26 cellular contexts compared by ENCODE assay signal in the genomic region with DNA sequence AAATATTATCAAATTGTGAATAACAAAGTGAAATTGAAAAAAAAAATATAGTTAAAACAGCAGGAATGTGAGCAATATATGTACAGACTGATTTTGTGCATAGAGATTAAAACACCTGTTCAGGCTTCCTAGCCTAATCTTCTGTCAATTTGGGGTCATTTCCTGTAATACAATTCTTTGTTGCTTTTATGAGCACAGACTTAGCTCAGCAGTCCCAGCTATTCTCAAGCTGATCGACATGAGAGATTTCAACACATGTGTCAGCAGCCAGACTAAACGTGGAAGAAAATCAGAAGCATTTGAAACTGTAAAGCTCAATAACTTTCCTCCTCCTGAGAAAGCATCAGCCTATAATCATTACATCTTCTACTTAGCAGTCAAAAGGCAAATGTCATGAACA. TPM values are rescaled to one million over a fixed set of nuclear protein-coding genes. Genes with fewer than 3 reads are reported as not detected.
DNase-seq lines count a peak whose midpoint lies in the region; ATAC-seq, FAIRE-seq and TF ChIP-seq lines count a peak whose summit lies in the region.
"Had no signal": no experiment of that assay in that cellular context is flagged by ENCODE, and none has a peak within 500 bp of the region (broad histone marks: within the 10 kb centered on the region; RNA-seq: fewer than 3 reads in every experiment).

No MANE protein-coding gene starts in this region.

- no peak for TF ChIP-seq POLR2A in GM12892 (IDR thresholded peaks at IDR 0.05; ENCODE audit: low read depth, low read length)

- H3K9me2 ChIP-seq in OCI-LY7 (ENCODE audit: insufficient read depth, low read length), result no peaks in the 10 kb centered on the region

- no peaks in the 10 kb centered on the region for H3K9me3 Mint-ChIP-seq in CD4-positive, alpha-beta T cell
- no peaks in the 10 kb centered on the region for H3K9me3 Mint-ChIP-seq in naive B cell
- H3K9me3 Mint-ChIP-seq: nephron progenitor cell; T-helper 1 cell treated with Interleukin-12 subunit alpha and Interleukin-12 subunit beta and Interleukin-4 antibody, amounts not matched to agents 30 μg/mL and 1 μg/mL, for 36 hours had no signal

- peaks cover 27% of the 10 kb centered on the region for H3K4me1 ChIP-seq in OCI-LY7 (ENCODE audit: insufficient read depth, low read length, poor library complexity, severe bottlenecking)
- peaks cover 7 to 14% of the 10 kb centered on the region in 2 donors for H3K4me1 ChIP-seq in kidney (ENCODE audit: control insufficient read depth in 1 of 2, insufficient read depth in 1 of 2, low read depth in 1 of 2, low read length in 2 of 2)

- H3K4me3 ChIP-seq in OCI-LY7 (ENCODE audit: low read depth, low read length, poor library complexity, severe bottlenecking) (no peak overlapping the region), kidney (ENCODE audit: low read length in 2 of 2) (no peak overlapping the region)
- H3K4me3 ChIP-seq: body of pancreas had no signal

- H3K27me3 Mint-ChIP-seq in CD4-positive, alpha-beta T cell, result no peaks in the 10 kb centered on the region
- peaks cover 7 to 10% (median 7%) of the 10 kb centered on the region in 3 donors for H3K27me3 Mint-ChIP-seq in naive B cell
- H3K27me3 Mint-ChIP-seq: activated CD8-positive, alpha-beta memory T cell treated with anti-CD3 and anti-CD28 coated beads, Interleukin-2, amount 10 ng/mL, durations not matched to agents 7 days and 5 days had no signal

- H3K4me2 ChIP-seq in OCI-LY7 (ENCODE audit: low read length), result no peak overlapping the region

- no peak overlapping the region for H3K27ac Mint-ChIP-seq in CD4-positive, alpha-beta T cell
- no peak overlapping the region for H3K27ac Mint-ChIP-seq in naive B cell
- H3K27ac Mint-ChIP-seq: activated CD8-positive, alpha-beta memory T cell treated with anti-CD3 and anti-CD28 coated beads, Interleukin-2, amount 10 ng/mL, durations not matched to agents 7 days and 5 days; nephron progenitor cell; T-helper 1 cell treated with Interleukin-12 subunit alpha and Interleukin-12 subunit beta and Interleukin-4 antibody, amounts not matched to agents 30 μg/mL and 1 μg/mL, for 36 hours had no signal

- CTCF ChIA-PET in CD4-positive, alpha-beta T cell (lab: Charles Lee), result no interaction called here
- CTCF ChIA-PET in OCI-LY7 (lab: Charles Lee; ENCODE audit: unreplicated experiment), result no interaction called here

- H3K36me3 ChIP-seq in OCI-LY7 (ENCODE audit: insufficient read depth, low read length) (no peaks in the 10 kb centered on the region), kidney (ENCODE audit: control insufficient read depth in 1 of 2, insufficient read depth in 2 of 2, low read length in 2 of 2) (no peaks in the 10 kb centered on the region)
- H3K36me3 ChIP-seq: BLaER1 treated with 17β-estradiol and CSF1 and Interleukin-3, amounts not matched to agents 10 nM and 100 nM; esophagus muscularis mucosa; pancreas; vagina had no signal

- H2AFZ ChIP-seq in OCI-LY7 (ENCODE audit: low read length), result 0 out of 2 replicates have a peak overlapping the region, but pooled peaks have one; percentile 14

- no peaks in the 10 kb centered on the region for H4K20me1 ChIP-seq in OCI-LY7 (ENCODE audit: insufficient read depth, low read length)
- H4K20me1 ChIP-seq: BLaER1 treated with 17β-estradiol and CSF1 and Interleukin-3, amounts not matched to agents 10 nM and 100 nM had no signal

- H3K9ac ChIP-seq in kidney (ENCODE audit: low read length in 2 of 2), result no peak overlapping the region
- H3K9ac ChIP-seq: BLaER1 treated with 17β-estradiol and CSF1 and Interleukin-3, amounts not matched to agents 10 nM and 100 nM had no signal

- peak; percentile 27 for FAIRE-seq in GM12892 (lab: Jason Lieb, UNC)
- no peak for FAIRE-seq in kidney (lab: Jason Lieb, UNC)
- FAIRE-seq: pancreas had no signal

- DNase-seq in CD4-positive, alpha-beta T cell, result no peak
- DNase-seq in GM12892 (ENCODE audit: insufficient read length) (no peak), OCI-LY7 (ENCODE audit: low spot score) (no peak), naive B cell (no peak), kidney (no peak)
- DNase-seq in activated CD4-positive, alpha-beta T cell treated with anti-CD3 and anti-CD28 coated beads, Interleukin-2, amount 50 U/mL, for 48 hours, result no peak
- DNase-seq in stimulated activated naive CD4-positive, alpha-beta T cell (lab: John Stamatoyannopoulos, UW), result no peak
- DNase-seq: activated CD4-positive, alpha-beta T cell treated with anti-CD3 and anti-CD28 coated beads for 48 hours; activated CD8-positive, alpha-beta memory T cell treated with anti-CD3 and anti-CD28 coated beads, Interleukin-2, amount 10 ng/mL, durations not matched to agents 7 days and 5 days; body of pancreas; effector memory CD4-positive, alpha-beta T cell; EL; foreskin melanocyte; NCI-H1436; NCI-H510A; nephron progenitor cell; pancreas; right cardiac atrium; stimulated activated CD4-positive, alpha-beta T cell treated with anti-CD3 and anti-CD28 coated beads, Interleukin-4, amount 100 ng/mL, for 4 hours; stimulated activated naive CD8-positive, alpha-beta T cell treated with anti-CD3 and anti-CD28 coated beads, Interleukin-15, Interleukin-2, amounts not matched to agents 100 U/mL and 50 U/mL, for 24 hours had no signal

- no peak for TF ChIP-seq CTCF in CD4-positive, alpha-beta T cell (IDR thresholded peaks at IDR 0.05)
- no peak for TF ChIP-seq CTCF in OCI-LY7 (conservative IDR thresholded peaks at IDR 0.05; ENCODE audit: low read length)
- TF ChIP-seq CTCF in kidney (IDR thresholded peaks at IDR 0.05; ENCODE audit: borderline replicate concordance, extremely low read depth, insufficient read depth), result no peak

- intact Hi-C loops in CD4-positive, alpha-beta T cell (cut with DNase I, micrococcal nuclease), result no loop called here
- intact Hi-C loops in OCI-LY7 (cut with micrococcal nuclease; ENCODE audit: unreplicated experiment) (loop anchor here (5.0 kb wide), 1 partner anchor 109 kb away; no protein-coding TSS in a partner anchor), kidney (cut with DNase I) (no loop called here)

- H3K9me3 ChIP-seq in CD4-positive, alpha-beta T cell (ENCODE audit: control insufficient read depth, low read length), result no peaks in the 10 kb centered on the region
- no peaks in the 10 kb centered on the region for H3K9me3 ChIP-seq in OCI-LY7 (ENCODE audit: low read length)
- no peaks in the 10 kb centered on the region for H3K9me3 ChIP-seq in kidney (ENCODE audit: control insufficient read depth in 1 of 2, low read length in 2 of 2)
- H3K9me3 ChIP-seq: BLaER1 treated with 17β-estradiol and CSF1 and Interleukin-3, amounts not matched to agents 10 nM and 100 nM; body of pancreas; esophagus muscularis mucosa; pancreas; vagina had no signal

- H3K27ac ChIP-seq in CD4-positive, alpha-beta T cell (ENCODE audit: low read depth, low read length), result no peak overlapping the region
- no peak overlapping the region for H3K27ac ChIP-seq in OCI-LY7 (ENCODE audit: low read depth, low read length, poor library complexity, severe bottlenecking)
- H3K27ac ChIP-seq in kidney (ENCODE audit: low read depth in 2 of 2, low read length in 2 of 2), result no peak overlapping the region
- H3K27ac ChIP-seq: BLaER1 treated with 17β-estradiol and CSF1 and Interleukin-3, amounts not matched to agents 10 nM and 100 nM; pancreas had no signal

- no peak for ATAC-seq in CD4-positive, alpha-beta T cell (ENCODE audit: poor library complexity)
- ATAC-seq in naive B cell (ENCODE audit: low read depth in 2 of 2), result no peak
- no peak for ATAC-seq in HG02970 (IDR thresholded peaks at IDR 0.05; ENCODE audit: low FRiP score, unreplicated experiment)
- ATAC-seq: activated CD8-positive, alpha-beta memory T cell treated with anti-CD3 and anti-CD28 coated beads, Interleukin-2, amount 10 ng/mL, durations not matched to agents 7 days and 5 days; body of pancreas; left lobe of liver; pancreas; right cardiac atrium; stimulated activated naive CD8-positive, alpha-beta T cell treated with anti-CD3 and anti-CD28 coated beads, Interleukin-15, Interleukin-2, amounts not matched to agents 100 U/mL and 50 U/mL, for 24 hours had no signal

- no TSS peak for BruUV-seq in OCI-LY7 (replicated peaks; lab: Mats Ljungman, UMichigan)

- H3K4me1 Mint-ChIP-seq in CD4-positive, alpha-beta T cell (ENCODE audit: low read depth), result peaks cover 28% of the 10 kb centered on the region
- H3K4me1 Mint-ChIP-seq in naive B cell, result peaks cover 22 to 25% (median 25%) of the 10 kb centered on the region in 3 donors

- no peaks in the 10 kb centered on the region for H3K36me3 Mint-ChIP-seq in CD4-positive, alpha-beta T cell (ENCODE audit: low read depth)
- H3K36me3 Mint-ChIP-seq in naive B cell, result no peaks in the 10 kb centered on the region
- H3K36me3 Mint-ChIP-seq: activated CD8-positive, alpha-beta memory T cell treated with anti-CD3 and anti-CD28 coated beads, Interleukin-2, amount 10 ng/mL, durations not matched to agents 7 days and 5 days had no signal

- POLR2A ChIA-PET in CD4-positive, alpha-beta T cell (lab: Charles Lee), result no interaction called here
- POLR2A ChIA-PET in OCI-LY7 (lab: Charles Lee), result interaction anchor here (0.6 to 0.7 kb wide), 2 partner anchors 1072 to 1850 kb away, joined by 3 to 4 read pairs; no protein-coding TSS in a partner anchor

- no peaks in the 10 kb centered on the region for H3K27me3 ChIP-seq in CD4-positive, alpha-beta T cell (ENCODE audit: control insufficient read depth, insufficient read depth, low read length)
- H3K27me3 ChIP-seq: BLaER1 treated with 17β-estradiol and CSF1 and Interleukin-3, amounts not matched to agents 10 nM and 100 nM; body of pancreas; esophagus muscularis mucosa; pancreas; vagina had no signal

- H3K4me3 Mint-ChIP-seq in CD4-positive, alpha-beta T cell, result peak overlapping the region; percentile 91
- peak overlapping the region in 5 of 8 donors; percentile 26 to 95 (median 89) for H3K4me3 Mint-ChIP-seq in naive B cell

- no peaks in the 10 kb centered on the region for H3K79me2 ChIP-seq in OCI-LY7 (ENCODE audit: insufficient read depth, low read depth, low read length)

RNA-seq across cellular contexts. Expression of a gene that starts 1.6 kb away (rescaled TPM):
- total RNA-seq in CD4-positive, alpha-beta T cell, result 10 to 100 TPM; 86.0 to 90.6 TPM
- polyA plus RNA-seq in GM12892 (2012; ENCODE audit: missing spikeins), result 5.0 TPM
- 2.3 and 5.0 TPM in 2 replicates for total RNA-seq in OCI-LY7 (2014; rRNA removed; shearing (Covaris generic))
- total RNA-seq in OCI-LY7 (2022) (10.9 and 12.3 TPM in 2 replicates), kidney (20.2 TPM)
- polyA plus RNA-seq in naive B cell (ENCODE audit: low read depth in 6 of 6) (10 to 100 TPM in 2 of 6 donors, 1 to 10 TPM in 4; 3.2 to 12.6 (median 7.1) TPM), kidney (ENCODE audit: insufficient read depth, low read depth, low replicate concordance) (61.2 TPM)
